1 cellular context compared by ENCODE assay signal in genomic region chr4:93830090-93830818, GRCh38.
TF ChIP-seq lines count a peak whose summit lies in the region.

No MANE protein-coding gene starts in this region.

TF ChIP-seq in HEK293, 187 proteins besides CTCF, POLR2A, EP300 and RAD21 (continued from another document):
- TF ChIP-seq PRDM10 (tag by site-specific recombination; IDR thresholded peaks at IDR 0.05): no peak
- no peak for TF ChIP-seq ZBTB6 (tag by site-specific recombination; IDR thresholded peaks at IDR 0.05)
- no peak for TF ChIP-seq ZNF768 (tag by site-specific recombination; IDR thresholded peaks at IDR 0.05)
